Comparison of ENCODE assay signal across 25 cellular contexts in the genomic region with DNA sequence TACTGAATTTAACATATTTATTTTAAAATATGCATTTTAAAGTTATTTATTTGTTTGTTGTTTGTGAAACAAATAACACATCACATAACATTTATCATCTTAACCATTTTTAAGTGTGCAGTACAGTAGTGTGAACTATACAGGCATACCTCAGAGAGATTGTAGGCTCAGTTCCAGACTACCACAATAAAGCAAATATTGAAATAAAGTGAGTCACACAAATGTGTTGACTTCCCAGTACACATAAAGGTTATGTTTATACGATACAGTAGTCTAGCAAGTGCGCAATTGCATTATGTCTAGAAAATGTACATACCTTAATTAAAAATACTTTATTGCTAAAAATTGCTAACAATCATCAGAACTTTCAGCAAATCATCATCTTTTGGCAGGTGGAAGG.
DNase-seq lines count a peak whose midpoint lies in the region; ATAC-seq and TF ChIP-seq lines count a peak whose summit lies in the region.
"Had no signal": no experiment of that assay in that cellular context is flagged by ENCODE, and none has a peak within 500 bp of the region (broad histone marks: within the 10 kb centered on the region; RNA-seq: fewer than 3 reads in every experiment).

No MANE protein-coding gene starts in this region.

- DNase-seq in DMS53 treated with DMSO at 0.1 percent for 48 hours (lab: John Stamatoyannopoulos, UW; ENCODE audit: unreplicated experiment) (peak; percentile 94), NCI-H2081 treated with DMSO at 0.1 percent for 48 hours (lab: John Stamatoyannopoulos, UW) (peak; percentile 2), astrocyte of the spinal cord (ENCODE audit: low read depth, low spot score) (peak; percentile 32), left colon (no peak), NCI-H2107 (lab: John Stamatoyannopoulos, UW) (no peak), GDM1 (lab: John Stamatoyannopoulos, UW) (no peak)
- DNase-seq in stimulated activated naive CD4-positive, alpha-beta T cell (lab: John Stamatoyannopoulos, UW) = no peak
- DNase-seq: activated CD4-positive, alpha-beta T cell treated with anti-CD3 and anti-CD28 coated beads for 36 hours; activated CD8-positive, alpha-beta T cell treated with anti-CD3 and anti-CD28 coated beads, Interleukin-2, amount 10 ng/mL, durations not matched to agents 7 days and 5 days; activated effector memory CD4-positive, alpha-beta T cell treated with anti-CD3 and anti-CD28 coated beads, Interleukin-2, amount 50 U/mL, for 16 hours; activated naive CD8-positive, alpha-beta T cell treated with anti-CD3 and anti-CD28 coated beads, Interleukin-2, amount 10 ng/mL, durations not matched to agents 7 days and 5 days; dorsolateral prefrontal cortex; kidney; lower lobe of right lung; MV-4-11; NCI-H1694; NCI-H774; nephron progenitor cell; retina; stimulated activated CD4-positive, alpha-beta T cell treated with anti-CD3 and anti-CD28 coated beads, Interleukin-1b, Interleukin-23, amount 100 ng/mL, for 48 hours; trophoblast cell had no signal

- no peak overlapping the region for H3K4me3 ChIP-seq in astrocyte of the spinal cord (ENCODE audit: low read depth, low read length)
- H3K4me3 ChIP-seq: ascending aorta, BLaER1, dorsolateral prefrontal cortex, lower lobe of right lung, smooth muscle cell had no signal

- in situ Hi-C loops in astrocyte of the spinal cord (cut with HindIII; ENCODE audit: low sequenced_read_pairs) = no loop called here

- peak; percentile 99 for ATAC-seq in left colon
- ATAC-seq: activated CD4-positive, alpha-beta T cell treated with anti-CD3 and anti-CD28 coated beads for 36 hours; activated CD8-positive, alpha-beta T cell treated with anti-CD3 and anti-CD28 coated beads, Interleukin-2, amount 10 ng/mL, durations not matched to agents 7 days and 5 days; HCT116; lower lobe of right lung had no signal

- TF ChIP-seq CTCF in astrocyte of the spinal cord (IDR thresholded peaks at IDR 0.05; ENCODE audit: low read depth, low read length) = no peak

- intact Hi-C loops in left colon (cut with DNase I, micrococcal nuclease) = no loop called here

Comparison
In these comparisons a context has a peak if more than half of its experiments do, and no peak if none do; other contexts are left out.
1. DNase-seq: peak in DMS53 treated with DMSO at 0.1 percent for 48 hours (single experiment), NCI-H2081 treated with DMSO at 0.1 percent for 48 hours (single experiment) and astrocyte of the spinal cord (single experiment); none in left colon (0 of 2), NCI-H2107 (single experiment), GDM1 (single experiment) and stimulated activated naive CD4-positive, alpha-beta T cell (0 of 6).